ENCODE assay signal across 25 cellular contexts in the genomic region with DNA sequence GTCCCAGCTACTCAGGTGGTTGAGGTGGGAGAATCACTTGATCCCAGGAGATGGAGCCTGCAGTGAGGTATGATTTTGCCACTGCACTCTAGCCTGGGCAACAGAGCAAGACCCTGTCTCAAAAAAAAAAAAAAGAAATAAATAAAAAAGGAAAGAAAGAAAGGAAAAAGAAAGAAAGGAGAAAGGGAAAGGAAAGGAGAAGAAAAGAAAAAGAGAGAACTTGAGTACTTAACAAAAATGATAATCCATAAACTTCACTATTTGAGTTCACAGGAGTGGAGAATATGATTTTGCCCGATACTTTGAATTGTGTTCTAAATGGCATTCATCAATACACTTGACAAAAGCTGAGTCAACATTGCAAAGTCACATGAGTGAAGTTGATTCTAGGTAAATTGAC. TPM values are rescaled to one million over a fixed set of nuclear protein-coding genes. Genes with fewer than 3 reads are reported as not detected.
DNase-seq lines count a peak whose midpoint lies in the region; ATAC-seq, FAIRE-seq and TF ChIP-seq lines count a peak whose summit lies in the region.
"Had no signal": no experiment of that assay in that cellular context is flagged by ENCODE, and none has a peak within 500 bp of the region (broad histone marks: within the 10 kb centered on the region; RNA-seq: fewer than 3 reads in every experiment).

No MANE protein-coding gene starts in this region.

- no peaks in the 10 kb centered on the region for H3K79me2 ChIP-seq in K562 (ENCODE audit: control insufficient read depth, insufficient read depth, low read length)

- peaks cover 6 to 20% of the 10 kb centered on the region in 2 experiments; a peak in 4 of 5 replicates for H3K27me3 ChIP-seq in K562 (ENCODE audit: control insufficient read depth in 2 of 2, insufficient read depth in 2 of 2, low read length in 2 of 2)
- H3K27me3 ChIP-seq: BLaER1 treated with 17β-estradiol and CSF1 and Interleukin-3, amounts not matched to agents 10 nM and 100 nM had no signal

- no peak overlapping the region for H3K4me3 ChIP-seq in HEK293 (ENCODE audit: low read depth, low read length)
- no peak overlapping the region for H3K4me3 ChIP-seq in K562
- H3K4me3 ChIP-seq: A549; BLaER1 treated with 17β-estradiol and CSF1 and Interleukin-3, amounts not matched to agents 10 nM and 100 nM; GM12878 had no signal

- no peak overlapping the region for H2AFZ ChIP-seq in K562 (ENCODE audit: low read depth, low read length)

- 6% methylated on average over 1 of the region's 1 CpG for WGBS in K562 (ENCODE audit: insufficient coverage, low coverage, missing lambda C conversion rate)

- H3K9me3 Mint-ChIP-seq in effector memory CD8-positive, alpha-beta T cell = no peaks in the 10 kb centered on the region
- H3K9me3 Mint-ChIP-seq: CD4-positive, CD25-positive, alpha-beta regulatory T cell; CD8-positive, alpha-beta memory T cell had no signal

- TF ChIP-seq RAD21 in K562 (CRISPR knock-in tag; conservative IDR thresholded peaks at IDR 0.05 in 1 of 2, IDR thresholded peaks at IDR 0.05 in 1 of 2) = no peak

- no peaks in the 10 kb centered on the region for H3K36me3 Mint-ChIP-seq in effector memory CD8-positive, alpha-beta T cell (ENCODE audit: insufficient read depth)
- H3K36me3 Mint-ChIP-seq: CD14-positive monocyte; CD4-positive, alpha-beta memory T cell; CD4-positive, CD25-positive, alpha-beta regulatory T cell; CD8-positive, alpha-beta memory T cell had no signal

- no peak for ATAC-seq in K562
- ATAC-seq in activated CD4-positive, CD25-positive, alpha-beta regulatory T cell treated with anti-CD3 and anti-CD28 coated beads, Interleukin-2, amount 50 U/mL, for 24 hours = no peak
- ATAC-seq in effector memory CD8-positive, alpha-beta T cell (replicated peaks) = no peak
- ATAC-seq: A549, GM12878 had no signal

- CTCF ChIA-PET in HEK293 (lab: Yijun Ruan, JAX) = no interaction called here
- CTCF ChIA-PET in K562 (lab: Yijun Ruan, JAX; ENCODE audit: low intra/inter-chr PET ratio) = no interaction called here

- no peak for DNase-seq in K562 (ENCODE audit: extremely low read depth in 1 of 4, low spot score in 3 of 4)
- no peak for DNase-seq in effector memory CD8-positive, alpha-beta T cell
- DNase-seq: AML-193; CD4-positive, alpha-beta memory T cell; CD4-positive, CD25-positive, alpha-beta regulatory T cell; CD8-positive, alpha-beta memory T cell; COR-L47; DMS 273 treated with DMSO at 0.1 percent for 48 hours; DMS153; DMS53; DMS79; DND-41; EL; GDM1 had no signal

- no peak for FAIRE-seq in K562 (lab: Jason Lieb, UNC)
- FAIRE-seq: A549, GM12878, GM12892, GM18507 had no signal

- BruUV-seq in K562 (replicated peaks; lab: Mats Ljungman, UMichigan) = no TSS peak

- H3K9ac ChIP-seq in K562 (ENCODE audit: insufficient read depth in 1 of 2, low read depth in 2 of 2, low read length in 2 of 2) = no peak overlapping the region
- H3K9ac ChIP-seq: BLaER1 treated with 17β-estradiol and CSF1 and Interleukin-3, amounts not matched to agents 10 nM and 100 nM had no signal

- intact Hi-C loops in K562 (cut with micrococcal nuclease) = no loop called here

- H3K4me3 Mint-ChIP-seq in effector memory CD8-positive, alpha-beta T cell = no peak overlapping the region
- H3K4me3 Mint-ChIP-seq: B cell; CD14-positive monocyte; CD4-positive, alpha-beta memory T cell; CD4-positive, CD25-positive, alpha-beta regulatory T cell; CD8-positive, alpha-beta memory T cell had no signal

- no peak for TF ChIP-seq CTCF in C4-2B (conservative IDR thresholded peaks at IDR 0.05)
- TF ChIP-seq CTCF in HEK293 (tag by site-specific recombination; IDR thresholded peaks at IDR 0.05) = no peak
- TF ChIP-seq CTCF in K562 (IDR thresholded peaks at IDR 0.05 in 2 of 3, conservative IDR thresholded peaks at IDR 0.05 in 1 of 3; ENCODE audit: insufficient read depth in 2 of 3, low read depth in 1 of 3, low read length in 3 of 3) = no peak

- no peaks in the 10 kb centered on the region for H3K36me3 ChIP-seq in HEK293 (ENCODE audit: control insufficient read depth in 2 of 2, insufficient read depth in 1 of 2, low read length in 2 of 2)
- H3K36me3 ChIP-seq in K562 (ENCODE audit: control insufficient read depth, insufficient read depth, low read length) = no peaks in the 10 kb centered on the region
- H3K36me3 ChIP-seq: BLaER1 treated with 17β-estradiol and CSF1 and Interleukin-3, amounts not matched to agents 10 nM and 100 nM had no signal

- no peak overlapping the region for H3K4me2 ChIP-seq in K562 (ENCODE audit: insufficient read depth, low read length)
- H3K4me2 ChIP-seq: A549; BLaER1 treated with 17β-estradiol and CSF1 and Interleukin-3, amounts not matched to agents 10 nM and 100 nM had no signal

- POLR2A ChIA-PET in HEK293 (lab: Yijun Ruan, JAX) = no interaction called here
- POLR2A ChIA-PET in K562 (lab: Yijun Ruan, JAX) = interaction anchor here (0.7 to 0.8 kb wide), 2 partner anchors 11 to 43 kb away, joined by 3 read pairs; no protein-coding TSS in a partner anchor

- H3K4me1 Mint-ChIP-seq in effector memory CD8-positive, alpha-beta T cell (ENCODE audit: low read depth in 2 of 2) = peaks cover 4 to 5% of the 10 kb centered on the region in 2 donors

- no peaks in the 10 kb centered on the region for H3K4me1 ChIP-seq in HEK293 (ENCODE audit: control insufficient read depth, insufficient read depth, low read length)
- H3K4me1 ChIP-seq in K562 (replicated peaks in 1 of 2; ENCODE audit: control insufficient read depth in 2 of 2, insufficient read depth in 2 of 2, low read length in 2 of 2) = no peaks in the 10 kb centered on the region

- no peaks in the 10 kb centered on the region for H4K20me1 ChIP-seq in K562 (replicated peaks; ENCODE audit: control insufficient read depth, insufficient read depth, low read length)
- H4K20me1 ChIP-seq: BLaER1 treated with 17β-estradiol and CSF1 and Interleukin-3, amounts not matched to agents 10 nM and 100 nM had no signal

- no peak for TF ChIP-seq EP300 in K562 (IDR thresholded peaks at IDR 0.05; ENCODE audit: low read length)

- H3K27ac ChIP-seq in C4-2B (peak overlapping the region; percentile 41; the same call in 1 of the 2 replicates), HEK293 (ENCODE audit: extremely low read depth, low read depth, low read length) (no peak overlapping the region), K562 (ENCODE audit: extremely low read depth, low read depth, low read length) (no peak overlapping the region)
- H3K27ac ChIP-seq: 22Rv1; A549; BLaER1 treated with 17β-estradiol and CSF1 and Interleukin-3, amounts not matched to agents 10 nM and 100 nM had no signal

- H3K27me3 Mint-ChIP-seq in effector memory CD8-positive, alpha-beta T cell = no peaks in the 10 kb centered on the region
- H3K27me3 Mint-ChIP-seq: B cell; CD4-positive, alpha-beta memory T cell; CD4-positive, CD25-positive, alpha-beta regulatory T cell; CD8-positive, alpha-beta memory T cell had no signal

- in situ Hi-C loops in K562 (cut with MboI) = no loop called here

- no peak for TF ChIP-seq POLR2A in K562 (conservative IDR thresholded peaks at IDR 0.05)

- H3K27ac Mint-ChIP-seq in effector memory CD8-positive, alpha-beta T cell = no peak overlapping the region
- H3K27ac Mint-ChIP-seq: B cell; CD14-positive monocyte; CD4-positive, alpha-beta memory T cell; CD4-positive, CD25-positive, alpha-beta regulatory T cell; CD8-positive, alpha-beta memory T cell had no signal

- no peaks in the 10 kb centered on the region for H3K9me3 ChIP-seq in HEK293 (ENCODE audit: control insufficient read depth, insufficient read depth, low read depth, low read length)
- H3K9me3 ChIP-seq in K562 (replicated peaks; ENCODE audit: control insufficient read depth, insufficient read depth, low read depth, low read length) = no peaks in the 10 kb centered on the region
- H3K9me3 ChIP-seq: A549; BLaER1 treated with 17β-estradiol and CSF1 and Interleukin-3, amounts not matched to agents 10 nM and 100 nM had no signal

- H3K9me1 ChIP-seq in K562 (ENCODE audit: control insufficient read depth, insufficient read depth, low read length) = no peaks in the 10 kb centered on the region

TF ChIP-seq in HEK293, 187 proteins besides CTCF, POLR2A, EP300 and RAD21:
- 0 out of 2 replicates have a peak, but pooled peaks have one; percentile 48 for TF ChIP-seq ZNF121 (tag by site-specific recombination; IDR thresholded peaks at IDR 0.05)
- TF ChIP-seq ZBTB7A (tag by site-specific recombination; IDR thresholded peaks at IDR 0.05; ENCODE audit: low read depth) = no peak
- TF ChIP-seq ZNF548 (tag by site-specific recombination; IDR thresholded peaks at IDR 0.05) = no peak
- peak; percentile 89 for TF ChIP-seq PRDM1 (tag by site-specific recombination; IDR thresholded peaks at IDR 0.05)
- no peak for TF ChIP-seq ZBTB17 (tag by site-specific recombination; IDR thresholded peaks at IDR 0.05)

RNA-seq across cellular contexts. Expression of gene ZNF281, which starts 23.8 kb away (rescaled TPM):
- 10.0 and 29.7 TPM in 2 replicates for total RNA-seq in K562 (2011; cell fraction: chromatin; rRNA removed; ENCODE audit: low replicate concordance)
- 6.0 and 8.4 TPM in 2 replicates for total RNA-seq in K562 (2011; cell fraction: nucleolus; rRNA removed)
- total RNA-seq in K562 (2011; cell fraction: nucleoplasm; rRNA removed) = 13.1 and 14.9 TPM in 2 replicates
- 16.5 and 21.5 TPM in 2 replicates for total RNA-seq in K562 (2014; rRNA removed)
- total RNA-seq in K562 (2014; rRNA removed; fragmentation: Illumina TruSeq; extraction: Trizol) = 21.2 and 22.5 TPM in 2 replicates
- total RNA-seq in K562 (2015; rRNA removed; fragmentation: Illumina TruSeq; extraction: Trizol) = 24.3 and 24.9 TPM in 2 replicates
- 21.0 and 22.7 TPM in 2 replicates for total RNA-seq in K562 (2021)
- 11.5 and 13.4 TPM in 2 replicates for polyA plus RNA-seq in K562 (2011; rRNA removed)
- polyA plus RNA-seq in K562 (2011; cell fraction: cytosol; rRNA removed) = 3.6 and 5.6 TPM in 2 replicates
- 9.8 and 10.1 TPM in 2 replicates for polyA plus RNA-seq in K562 (2011; cell fraction: nucleus; rRNA removed)
- 10.6 and 11.8 TPM in 2 replicates for polyA plus RNA-seq in K562 (2012)
- 18.3 and 20.2 TPM in 2 replicates for polyA plus RNA-seq in K562 (2014; fragmentation: Illumina TruSeq; extraction: Trizol)
- 10 to 100 TPM in 1 of 2 experiments, 1 to 10 TPM in 1; 9.6 to 12.8 TPM for polyA plus RNA-seq in K562 (2014; fragmentation: Nextera tagmentation; extraction: Ambion mirVana)
- polyA plus RNA-seq in K562 (2014; rRNA removed) = 11.3 and 12.0 TPM in 2 replicates
- polyA minus RNA-seq in K562 (2011; rRNA and poly(A)+ RNA removed) = 23.6 and 26.4 TPM in 2 replicates
- 11.1 and 11.2 TPM in 2 replicates for polyA minus RNA-seq in K562 (2011; cell fraction: cytosol; rRNA and poly(A)+ RNA removed)
- 9.3 and 18.7 TPM in 2 replicates for polyA minus RNA-seq in K562 (2011; cell fraction: nucleus; rRNA and poly(A)+ RNA removed)
